ENCODE assay signal across 30 cellular contexts in the genomic region with DNA sequence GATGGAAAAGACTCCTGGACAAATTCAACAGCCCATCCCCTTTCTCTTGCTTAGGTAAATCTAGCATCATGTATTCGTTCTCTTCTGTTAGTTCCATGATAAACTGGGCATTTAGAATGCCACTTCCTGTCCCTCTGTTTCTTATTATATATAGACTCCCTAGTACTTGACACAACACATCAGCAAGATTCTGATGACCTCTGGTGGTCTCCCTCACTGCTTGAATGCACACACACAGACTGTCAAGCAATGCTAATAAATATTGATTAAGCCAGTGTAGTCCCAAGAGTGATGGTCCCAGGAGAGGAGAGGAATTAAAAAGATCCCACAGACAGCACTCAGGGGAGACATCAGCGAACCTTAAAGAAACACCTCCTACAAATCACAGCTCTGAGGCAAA.
DNase-seq lines count a peak whose midpoint lies in the region; ATAC-seq and TF ChIP-seq lines count a peak whose summit lies in the region.
"Had no signal": no experiment of that assay in that cellular context is flagged by ENCODE, and none has a peak within 500 bp of the region (broad histone marks: within the 10 kb centered on the region; RNA-seq: fewer than 3 reads in every experiment).

No MANE protein-coding gene starts in this region.

- ATAC-seq in GM18511 (IDR thresholded peaks at IDR 0.05; ENCODE audit: unreplicated experiment) (peak; percentile 12), GM21447 (IDR thresholded peaks at IDR 0.05; ENCODE audit: unreplicated experiment) (peak; percentile 23), GM23338 (no peak)
- no peak for ATAC-seq in activated CD8-positive, alpha-beta T cell treated with anti-CD3 and anti-CD28 coated beads for 36 hours
- ATAC-seq: effector memory CD8-positive, alpha-beta T cell; HCT116; PC-3; stimulated activated effector memory CD8-positive, alpha-beta T cell treated with anti-CD3 and anti-CD28 coated beads, Interleukin-12 subunit alpha, Interleukin-12 subunit beta, amount 100 ng/mL, for 72 hours; T-helper 17 cell had no signal

- H3K27ac Mint-ChIP-seq in neural progenitor cell (no peak overlapping the region), GM23338 (no peak overlapping the region)
- H3K27ac Mint-ChIP-seq in activated CD8-positive, alpha-beta T cell treated with anti-CD3 and anti-CD28 coated beads for 36 hours: no peak overlapping the region
- H3K27ac Mint-ChIP-seq: activated CD4-positive, alpha-beta memory T cell treated with anti-CD3 and anti-CD28 coated beads for 36 hours; activated naive CD4-positive, alpha-beta T cell treated with anti-CD3 and anti-CD28 coated beads, Interleukin-2, amount 10 ng/mL, durations not matched to agents 7 days and 5 days; effector memory CD8-positive, alpha-beta T cell; mesothelial cell of epicardium; stimulated activated effector memory CD8-positive, alpha-beta T cell treated with anti-CD3 and anti-CD28 coated beads, Interleukin-12 subunit alpha, Interleukin-12 subunit beta, amount 100 ng/mL, for 72 hours; T-helper 17 cell; type B pancreatic cell had no signal

- H3K9ac ChIP-seq in neural progenitor cell: no peak overlapping the region

- H3K4me2 ChIP-seq in neural progenitor cell: no peak overlapping the region
- no peak overlapping the region for H3K4me2 ChIP-seq in GM23338

- intact Hi-C loops in activated CD8-positive, alpha-beta T cell treated with anti-CD3 and anti-CD28 coated beads for 36 hours (cut with micrococcal nuclease): no loop called here

- POLR2A ChIA-PET in activated CD8-positive, alpha-beta T cell treated with anti-CD3 and anti-CD28 coated beads for 36 hours (lab: Charles Lee): no interaction called here

- H3K27ac ChIP-seq in neural progenitor cell: no peak overlapping the region
- no peak overlapping the region for H3K27ac ChIP-seq in GM23338 (ENCODE audit: low read depth)
- H3K27ac ChIP-seq: adrenal gland had no signal

- no peaks in the 10 kb centered on the region for H4K20me1 ChIP-seq in neural progenitor cell (ENCODE audit: low read depth)
- no peaks in the 10 kb centered on the region for H4K20me1 ChIP-seq in GM23338 (replicated peaks; ENCODE audit: insufficient read depth)

- H3K9me3 ChIP-seq in neural progenitor cell (ENCODE audit: low read depth): no peaks in the 10 kb centered on the region
- H3K9me3 ChIP-seq: adrenal gland had no signal

- TF ChIP-seq CTCF in neural progenitor cell (IDR thresholded peaks at IDR 0.05) (no peak), GM23338 (conservative IDR thresholded peaks at IDR 0.05; ENCODE audit: low read depth in 2 of 2) (peak in 1 of 2 experiments; percentile 24; a peak in 1 of 4 replicates)
- no peak for TF ChIP-seq CTCF in activated CD8-positive, alpha-beta T cell treated with anti-CD3 and anti-CD28 coated beads for 36 hours (IDR thresholded peaks at IDR 0.05)

- no peaks in the 10 kb centered on the region for H3K4me1 ChIP-seq in neural progenitor cell
- H3K4me1 ChIP-seq in GM23338 (ENCODE audit: insufficient read depth): no peaks in the 10 kb centered on the region
- H3K4me1 ChIP-seq: adrenal gland had no signal

- H3K4me3 ChIP-seq in neural progenitor cell (no peak overlapping the region), GM23338 (no peak overlapping the region)
- H3K4me3 ChIP-seq: adrenal gland had no signal

- H3K79me2 ChIP-seq in neural progenitor cell (ENCODE audit: low read depth): no peaks in the 10 kb centered on the region
- no peaks in the 10 kb centered on the region for H3K79me2 ChIP-seq in GM23338 (replicated peaks; ENCODE audit: insufficient read depth)

- peak; percentile 28 for DNase-seq in RPMI7951 (ENCODE audit: low read depth)
- DNase-seq in neural progenitor cell (ENCODE audit: low spot score): no peak
- no peak for DNase-seq in mesenteric fat pad (ENCODE audit: low spot score)
- no peak for DNase-seq in HuH-7.5 (ENCODE audit: low spot score)
- DNase-seq in activated CD8-positive, alpha-beta T cell treated with anti-CD3 and anti-CD28 coated beads for 36 hours: no peak
- no peak for DNase-seq in GM23338 (ENCODE audit: low spot score)
- DNase-seq: activated CD4-positive, alpha-beta memory T cell treated with anti-CD3 and anti-CD28 coated beads for 36 hours; activated CD4-positive, alpha-beta T cell treated with anti-CD3 and anti-CD28 coated beads for 1 hour; activated CD8-positive, alpha-beta memory T cell treated with anti-CD3 and anti-CD28 coated beads, Interleukin-2, amount 50 U/mL, for 4 hours; activated naive CD4-positive, alpha-beta T cell treated with anti-CD3 and anti-CD28 coated beads, Interleukin-2, amount 10 ng/mL, durations not matched to agents 7 days and 5 days; adrenal gland; COR-L47; DMS53; effector memory CD8-positive, alpha-beta T cell; foreskin fibroblast; head of caudate nucleus; naive B cell; NCI-H1048; NCI-H187 treated with DMSO at 0.1 percent for 48 hours; NCI-H524; NK-92 treated with Interleukin-12 subunit alpha and Interleukin-12 subunit beta, amount 100 ng/mL, for 24 hours; PC-3; T-helper 17 cell had no signal

- H3K36me3 Mint-ChIP-seq in neural progenitor cell: no peaks in the 10 kb centered on the region
- H3K36me3 Mint-ChIP-seq in activated CD8-positive, alpha-beta T cell treated with anti-CD3 and anti-CD28 coated beads for 36 hours (ENCODE audit: low read depth): no peaks in the 10 kb centered on the region
- H3K36me3 Mint-ChIP-seq in GM23338 (ENCODE audit: low read depth): no peaks in the 10 kb centered on the region
- H3K36me3 Mint-ChIP-seq: activated CD4-positive, alpha-beta memory T cell treated with anti-CD3 and anti-CD28 coated beads for 36 hours; activated naive CD4-positive, alpha-beta T cell treated with anti-CD3 and anti-CD28 coated beads, Interleukin-2, amount 10 ng/mL, durations not matched to agents 7 days and 5 days; mesothelial cell of epicardium; naive B cell; stimulated activated effector memory CD8-positive, alpha-beta T cell treated with anti-CD3 and anti-CD28 coated beads, Interleukin-12 subunit alpha, Interleukin-12 subunit beta, amount 100 ng/mL, for 72 hours; type B pancreatic cell had no signal

- H2AFZ ChIP-seq in neural progenitor cell (replicated peaks): peak overlapping the region; percentile 70
- no peak overlapping the region for H2AFZ ChIP-seq in GM23338

- peaks cover 23% of the 10 kb centered on the region for H3K4me1 Mint-ChIP-seq in neural progenitor cell
- no peaks in the 10 kb centered on the region for H3K4me1 Mint-ChIP-seq in activated CD8-positive, alpha-beta T cell treated with anti-CD3 and anti-CD28 coated beads for 36 hours (ENCODE audit: low read depth)
- no peaks in the 10 kb centered on the region for H3K4me1 Mint-ChIP-seq in GM23338
- H3K4me1 Mint-ChIP-seq: activated naive CD4-positive, alpha-beta T cell treated with anti-CD3 and anti-CD28 coated beads, Interleukin-2, amount 10 ng/mL, durations not matched to agents 7 days and 5 days; central memory CD8-positive, alpha-beta T cell; stimulated activated effector memory CD8-positive, alpha-beta T cell treated with anti-CD3 and anti-CD28 coated beads, Interleukin-12 subunit alpha, Interleukin-12 subunit beta, amount 100 ng/mL, for 72 hours; T-helper 17 cell had no signal

- H3K27me3 Mint-ChIP-seq in neural progenitor cell (ENCODE audit: insufficient read depth, low read depth) (no peaks in the 10 kb centered on the region), GM23338 (ENCODE audit: insufficient read depth, low read depth, poor library complexity) (peaks cover 1% of the 10 kb centered on the region)
- H3K27me3 Mint-ChIP-seq in activated CD8-positive, alpha-beta T cell treated with anti-CD3 and anti-CD28 coated beads for 36 hours: no peaks in the 10 kb centered on the region
- H3K27me3 Mint-ChIP-seq: activated CD4-positive, alpha-beta memory T cell treated with anti-CD3 and anti-CD28 coated beads for 36 hours; activated naive CD4-positive, alpha-beta T cell treated with anti-CD3 and anti-CD28 coated beads, Interleukin-2, amount 10 ng/mL, durations not matched to agents 7 days and 5 days; central memory CD8-positive, alpha-beta T cell; effector memory CD8-positive, alpha-beta T cell; naive B cell; T-helper 17 cell; type B pancreatic cell had no signal

- no peak overlapping the region for H3K4me3 Mint-ChIP-seq in neural progenitor cell
- H3K4me3 Mint-ChIP-seq in activated CD8-positive, alpha-beta T cell treated with anti-CD3 and anti-CD28 coated beads for 36 hours: no peak overlapping the region
- H3K4me3 Mint-ChIP-seq in GM23338: no peak overlapping the region
- H3K4me3 Mint-ChIP-seq: activated CD4-positive, alpha-beta memory T cell treated with anti-CD3 and anti-CD28 coated beads for 36 hours; activated naive CD4-positive, alpha-beta T cell treated with anti-CD3 and anti-CD28 coated beads, Interleukin-2, amount 10 ng/mL, durations not matched to agents 7 days and 5 days; central memory CD8-positive, alpha-beta T cell; effector memory CD8-positive, alpha-beta T cell; mesothelial cell of epicardium; stimulated activated effector memory CD8-positive, alpha-beta T cell treated with anti-CD3 and anti-CD28 coated beads, Interleukin-12 subunit alpha, Interleukin-12 subunit beta, amount 100 ng/mL, for 72 hours; T-helper 17 cell; type B pancreatic cell had no signal

- H3K36me3 ChIP-seq in neural progenitor cell (no peaks in the 10 kb centered on the region), GM23338 (ENCODE audit: insufficient read depth) (no peaks in the 10 kb centered on the region)
- H3K36me3 ChIP-seq: adrenal gland had no signal

- H3K9me3 Mint-ChIP-seq in neural progenitor cell (no peaks in the 10 kb centered on the region), GM23338 (no peaks in the 10 kb centered on the region; the same call in 2 of the 3 replicates)
- H3K9me3 Mint-ChIP-seq in activated CD8-positive, alpha-beta T cell treated with anti-CD3 and anti-CD28 coated beads for 36 hours: peaks cover 2% of the 10 kb centered on the region
- H3K9me3 Mint-ChIP-seq: activated naive CD4-positive, alpha-beta T cell treated with anti-CD3 and anti-CD28 coated beads, Interleukin-2, amount 10 ng/mL, durations not matched to agents 7 days and 5 days; type B pancreatic cell had no signal

- CTCF ChIA-PET in activated CD8-positive, alpha-beta T cell treated with anti-CD3 and anti-CD28 coated beads for 36 hours (lab: Charles Lee): no interaction called here

- H3K27me3 ChIP-seq in neural progenitor cell (no peaks in the 10 kb centered on the region), GM23338 (ENCODE audit: insufficient read depth) (no peaks in the 10 kb centered on the region)
- H3K27me3 ChIP-seq: adrenal gland had no signal

- no peaks in the 10 kb centered on the region for H3K9me2 ChIP-seq in GM23338 (ENCODE audit: insufficient read depth)

- H3F3A ChIP-seq in neural progenitor cell (ENCODE audit: low read depth): no peaks in the 10 kb centered on the region
- H3F3A ChIP-seq in GM23338 (replicated peaks; ENCODE audit: low read depth): no peaks in the 10 kb centered on the region

TF ChIP-seq in GM23338, 12 proteins besides CTCF, POLR2A, EP300 and RAD21 (continues in another document):
- TF ChIP-seq EZH2 (IDR thresholded peaks at IDR 0.05; ENCODE audit: low read depth, unreplicated experiment): no peak
- no peak for TF ChIP-seq POLR2AphosphoS5 (IDR thresholded peaks at IDR 0.05; ENCODE audit: low read depth)

Comparison
In these comparisons a context has a peak if more than half of its experiments do, and no peak if none do; other contexts are left out.
1. ATAC-seq: peak in GM18511 (single experiment) and GM21447 (single experiment); none in activated CD8-positive, alpha-beta T cell treated with anti-CD3 and anti-CD28 coated beads for 36 hours (single experiment) and GM23338 (single experiment).